Comparison of ENCODE assay signal across 1 cellular context in genomic region chr9:94905606-94906005, GRCh38.
TF ChIP-seq lines count a peak whose summit lies in the region.

No MANE protein-coding gene starts in this region.

TF ChIP-seq in A549, 52 proteins besides CTCF, POLR2A, EP300 and RAD21 (continued from another document):
- peak; percentile 66; the same call in 1 of the 2 replicates for TF ChIP-seq PBX3 (IDR thresholded peaks at IDR 0.05)
